ENCODE assay signal across 31 cellular contexts in genomic region chr14:100605230-100605629, GRCh38. TPM values are rescaled to one million over a fixed set of nuclear protein-coding genes. Genes with fewer than 3 reads are reported as not detected.
"Had no signal": no experiment of that assay in that cellular context is flagged by ENCODE, and none has a peak within 500 bp of the region (broad histone marks: within the 10 kb centered on the region; RNA-seq: fewer than 3 reads in every experiment).

No MANE protein-coding gene starts in this region.

- H3K27me3 ChIP-seq: adrenal gland, body of pancreas, cardiac muscle cell, neutrophil, ovary, vagina had no signal

- H3K27ac ChIP-seq: adrenal gland, body of pancreas, cardiac muscle cell, heart right ventricle, left ventricle myocardium inferior, neutrophil, ovary, prostate gland, spleen, vagina, WERI-Rb-1 had no signal

- H3K9me3 Mint-ChIP-seq: type B pancreatic cell had no signal

- H3K4me3 Mint-ChIP-seq: activated CD4-positive, alpha-beta memory T cell treated with anti-CD3 and anti-CD28 coated beads, Interleukin-2, amount 10 ng/mL, durations not matched to agents 7 days and 5 days; activated CD4-positive, alpha-beta T cell treated with anti-CD3 and anti-CD28 coated beads, Interleukin-2, amount 10 ng/mL, durations not matched to agents 7 days and 5 days; activated naive CD8-positive, alpha-beta T cell treated with anti-CD3 and anti-CD28 coated beads for 36 hours; activated T-cell treated with anti-CD3 and anti-CD28 coated beads, Interleukin-2, amount 50 U/mL, for 24 hours; natural killer cell treated with Interleukin-12 subunit alpha and Interleukin-12 subunit beta and Interleukin-15 and Interleukin-18, amount 100 ng/mL, for 72 hours; T-helper 17 cell; type B pancreatic cell had no signal

- H3K4me3 ChIP-seq: adrenal gland, body of pancreas, cardiac muscle cell, heart right ventricle, left ventricle myocardium inferior, lung, mucosa of descending colon, ovary, prostate gland, spleen, vagina had no signal

- H3K9me3 ChIP-seq: adrenal gland, neutrophil, ovary, prostate gland, vagina had no signal

- H3K36me3 ChIP-seq: adrenal gland, cardiac muscle cell, heart right ventricle, left ventricle myocardium inferior, neutrophil, ovary, prostate gland, spleen, vagina, WERI-Rb-1 had no signal

- H3K4me1 ChIP-seq: adrenal gland, body of pancreas, heart right ventricle, left ventricle myocardium inferior, prostate gland, vagina had no signal

- H3K4me1 Mint-ChIP-seq: activated CD4-positive, alpha-beta memory T cell treated with anti-CD3 and anti-CD28 coated beads, Interleukin-2, amount 10 ng/mL, durations not matched to agents 7 days and 5 days; activated CD4-positive, alpha-beta T cell treated with anti-CD3 and anti-CD28 coated beads, Interleukin-2, amount 10 ng/mL, durations not matched to agents 7 days and 5 days; activated naive CD8-positive, alpha-beta T cell treated with anti-CD3 and anti-CD28 coated beads for 36 hours had no signal

- H3K27ac Mint-ChIP-seq: activated CD4-positive, alpha-beta memory T cell treated with anti-CD3 and anti-CD28 coated beads, Interleukin-2, amount 10 ng/mL, durations not matched to agents 7 days and 5 days; activated CD4-positive, alpha-beta T cell treated with anti-CD3 and anti-CD28 coated beads, Interleukin-2, amount 10 ng/mL, durations not matched to agents 7 days and 5 days; activated naive CD8-positive, alpha-beta T cell treated with anti-CD3 and anti-CD28 coated beads for 36 hours; activated T-cell treated with anti-CD3 and anti-CD28 coated beads, Interleukin-2, amount 50 U/mL, for 24 hours; natural killer cell treated with Interleukin-12 subunit alpha and Interleukin-12 subunit beta and Interleukin-15 and Interleukin-18, amount 100 ng/mL, for 72 hours; T-helper 17 cell; type B pancreatic cell had no signal

- ATAC-seq: body of pancreas; esophagus mucosa; heart right ventricle; mucosa of descending colon; natural killer cell treated with Interleukin-12 subunit alpha and Interleukin-12 subunit beta and Interleukin-15 and Interleukin-18, amount 100 ng/mL, for 72 hours; SK-N-SH treated with all-trans-retinoic acid at 6 μM for 48 hours; T-helper 17 cell had no signal

- H3K27me3 Mint-ChIP-seq: activated naive CD8-positive, alpha-beta T cell treated with anti-CD3 and anti-CD28 coated beads for 36 hours had no signal

- DNase-seq: activated CD4-positive, alpha-beta memory T cell treated with anti-CD3 and anti-CD28 coated beads, Interleukin-2, amount 10 ng/mL, durations not matched to agents 7 days and 5 days; activated CD4-positive, alpha-beta T cell treated with anti-CD3 and anti-CD28 coated beads for 1 hour; activated CD4-positive, alpha-beta T cell treated with anti-CD3 and anti-CD28 coated beads, Interleukin-2, amount 10 ng/mL, durations not matched to agents 7 days and 5 days; activated CD8-positive, alpha-beta memory T cell treated with anti-CD3 and anti-CD28 coated beads, Interleukin-2, amount 50 U/mL, for 48 hours; activated naive CD8-positive, alpha-beta T cell treated with anti-CD3 and anti-CD28 coated beads for 36 hours; body of pancreas; foreskin fibroblast; heart right ventricle; left ventricle myocardium inferior; mesendoderm; retina; spleen; stimulated activated CD4-positive, alpha-beta T cell treated with anti-CD3 and anti-CD28 coated beads, Interleukin-2, amount 100 ng/mL, for 48 hours; stimulated activated naive CD4-positive, alpha-beta T cell treated with Interleukin-2 at 50 U/mL for 16 hours; T1000; WERI-Rb-1 had no signal

RNA-seq across cellular contexts. Expression of gene BEGAIN, which starts 18.0 kb away (rescaled TPM):
- total RNA-seq: cardiac muscle cell; myocyte; natural killer cell treated with Interleukin-12 subunit alpha and Interleukin-12 subunit beta and Interleukin-15 and Interleukin-18, amount 100 ng/mL, for 72 hours had no signal
